Comparison of ENCODE assay signal across 26 cellular contexts in genomic region chr14:68836093-68836492, GRCh38.
"Had no signal": no experiment of that assay in that cellular context is flagged by ENCODE, and none has a peak within 500 bp of the region (broad histone marks: within the 10 kb centered on the region; RNA-seq: fewer than 3 reads in every experiment).

No MANE protein-coding gene starts in this region.

- FAIRE-seq: islet of Langerhans, kidney, pancreas, small intestine had no signal

- ATAC-seq: left colon; left lung; lower lobe of right lung; naive thymus-derived CD8-positive, alpha-beta T cell; pancreas; right cardiac atrium; stimulated activated memory B cell treated with anti-CD40 and anti-IgM and Interleukin-4, amounts not matched to agents 10 μg/mL and 1 μg/mL and 100 μg/mL, for 72 hours; stimulated activated naive CD8-positive, alpha-beta T cell treated with anti-CD3 and anti-CD28 coated beads, Interleukin-15, amount 100 ng/mL, for 72 hours had no signal

- H3K27ac Mint-ChIP-seq: naive thymus-derived CD8-positive, alpha-beta T cell; stimulated activated memory B cell treated with anti-CD40 and anti-IgM and Interleukin-4, amounts not matched to agents 10 μg/mL and 1 μg/mL and 100 μg/mL, for 72 hours; stimulated activated naive CD8-positive, alpha-beta T cell treated with anti-CD3 and anti-CD28 coated beads, Interleukin-15, amount 100 ng/mL, for 72 hours; type B pancreatic cell had no signal

- H3K27me3 Mint-ChIP-seq: naive thymus-derived CD8-positive, alpha-beta T cell; stimulated activated memory B cell treated with anti-CD40 and anti-IgM and Interleukin-4, amounts not matched to agents 10 μg/mL and 1 μg/mL and 100 μg/mL, for 72 hours; stimulated activated naive CD8-positive, alpha-beta T cell treated with anti-CD3 and anti-CD28 coated beads, Interleukin-15, amount 100 ng/mL, for 72 hours; type B pancreatic cell had no signal

- H3K4me3 Mint-ChIP-seq: naive thymus-derived CD8-positive, alpha-beta T cell; stimulated activated memory B cell treated with anti-CD40 and anti-IgM and Interleukin-4, amounts not matched to agents 10 μg/mL and 1 μg/mL and 100 μg/mL, for 72 hours; stimulated activated naive CD8-positive, alpha-beta T cell treated with anti-CD3 and anti-CD28 coated beads, Interleukin-15, amount 100 ng/mL, for 72 hours; type B pancreatic cell had no signal

- DNase-seq: hypothalamus; kidney; left colon; left lung; lower lobe of right lung; mammary epithelial cell; mesenchymal stem cell; naive thymus-derived CD8-positive, alpha-beta T cell; nucleus accumbens; pancreas; posterior cingulate gyrus; retina; right cardiac atrium; sigmoid colon; small intestine; spleen; stimulated activated CD4-positive, alpha-beta T cell treated with anti-CD3 and anti-CD28 coated beads, Interleukin-1b, Interleukin-23, amount 100 ng/mL, for 48 hours; stimulated activated CD4-positive, alpha-beta T cell treated with anti-CD3 and anti-CD28 coated beads, Interleukin-2, amount 100 ng/mL, for 48 hours; stimulated activated CD4-positive, alpha-beta T cell treated with anti-CD3 and anti-CD28 coated beads, Interleukin-4, amount 100 ng/mL, for 4 hours; stimulated activated CD8-positive, alpha-beta memory T cell treated with anti-CD3 and anti-CD28 coated beads, Interleukin-4, amount 100 ng/mL, for 48 hours; stimulated activated naive CD4-positive, alpha-beta T cell treated with Interleukin-2 at 50 U/mL for 16 hours; stimulated activated naive CD8-positive, alpha-beta T cell treated with anti-CD3 and anti-CD28 coated beads, Interleukin-15, amount 100 ng/mL, for 72 hours; substantia nigra had no signal
